ENCODE assay signal across 1 cellular context in the genomic region with DNA sequence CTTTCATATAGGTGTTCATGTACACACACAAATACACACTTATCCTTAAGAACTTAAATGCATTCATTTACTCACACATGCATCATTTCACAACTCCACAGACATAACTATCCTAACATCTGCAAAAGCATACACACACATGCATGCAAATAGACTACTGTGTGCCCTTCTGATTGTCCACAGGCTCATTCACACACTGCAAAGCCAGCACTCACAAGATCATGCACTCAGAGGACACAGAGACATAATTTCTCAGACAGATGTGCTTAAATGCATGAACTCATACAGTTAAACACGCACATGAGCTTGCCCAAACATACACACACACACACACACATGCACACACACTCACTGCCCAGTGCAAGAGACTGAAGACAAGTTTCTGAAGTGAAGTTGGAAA.
TF ChIP-seq lines count a peak whose summit lies in the region.

No MANE protein-coding gene starts in this region.

TF ChIP-seq in neural cell, 6 proteins besides CTCF, POLR2A, EP300 and RAD21 (continued from another document):
- TF ChIP-seq MXI1 (conservative IDR thresholded peaks at IDR 0.05; ENCODE audit: poor library complexity, severe bottlenecking) (no peak), SMC3 (conservative IDR thresholded peaks at IDR 0.05; ENCODE audit: poor library complexity) (no peak), EZH2 (IDR thresholded peaks at IDR 0.05; ENCODE audit: borderline replicate concordance, insufficient read depth, low read length, poor library complexity, severe bottlenecking) (no peak), POLR2AphosphoS5 (IDR thresholded peaks at IDR 0.05) (no peak)
- TF ChIP-seq, protein P1, sequence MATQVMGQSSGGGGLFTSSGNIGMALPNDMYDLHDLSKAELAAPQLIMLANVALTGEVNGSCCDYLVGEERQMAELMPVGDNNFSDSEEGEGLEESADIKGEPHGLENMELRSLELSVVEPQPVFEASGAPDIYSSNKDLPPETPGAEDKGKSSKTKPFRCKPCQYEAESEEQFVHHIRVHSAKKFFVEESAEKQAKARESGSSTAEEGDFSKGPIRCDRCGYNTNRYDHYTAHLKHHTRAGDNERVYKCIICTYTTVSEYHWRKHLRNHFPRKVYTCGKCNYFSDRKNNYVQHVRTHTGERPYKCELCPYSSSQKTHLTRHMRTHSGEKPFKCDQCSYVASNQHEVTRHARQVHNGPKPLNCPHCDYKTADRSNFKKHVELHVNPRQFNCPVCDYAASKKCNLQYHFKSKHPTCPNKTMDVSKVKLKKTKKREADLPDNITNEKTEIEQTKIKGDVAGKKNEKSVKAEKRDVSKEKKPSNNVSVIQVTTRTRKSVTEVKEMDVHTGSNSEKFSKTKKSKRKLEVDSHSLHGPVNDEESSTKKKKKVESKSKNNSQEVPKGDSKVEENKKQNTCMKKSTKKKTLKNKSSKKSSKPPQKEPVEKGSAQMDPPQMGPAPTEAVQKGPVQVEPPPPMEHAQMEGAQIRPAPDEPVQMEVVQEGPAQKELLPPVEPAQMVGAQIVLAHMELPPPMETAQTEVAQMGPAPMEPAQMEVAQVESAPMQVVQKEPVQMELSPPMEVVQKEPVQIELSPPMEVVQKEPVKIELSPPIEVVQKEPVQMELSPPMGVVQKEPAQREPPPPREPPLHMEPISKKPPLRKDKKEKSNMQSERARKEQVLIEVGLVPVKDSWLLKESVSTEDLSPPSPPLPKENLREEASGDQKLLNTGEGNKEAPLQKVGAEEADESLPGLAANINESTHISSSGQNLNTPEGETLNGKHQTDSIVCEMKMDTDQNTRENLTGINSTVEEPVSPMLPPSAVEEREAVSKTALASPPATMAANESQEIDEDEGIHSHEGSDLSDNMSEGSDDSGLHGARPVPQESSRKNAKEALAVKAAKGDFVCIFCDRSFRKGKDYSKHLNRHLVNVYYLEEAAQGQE (IDR thresholded peaks at IDR 0.05; ENCODE audit: borderline replicate concordance), result no peak
